12 cellular contexts compared by ENCODE assay signal in the genomic region with DNA sequence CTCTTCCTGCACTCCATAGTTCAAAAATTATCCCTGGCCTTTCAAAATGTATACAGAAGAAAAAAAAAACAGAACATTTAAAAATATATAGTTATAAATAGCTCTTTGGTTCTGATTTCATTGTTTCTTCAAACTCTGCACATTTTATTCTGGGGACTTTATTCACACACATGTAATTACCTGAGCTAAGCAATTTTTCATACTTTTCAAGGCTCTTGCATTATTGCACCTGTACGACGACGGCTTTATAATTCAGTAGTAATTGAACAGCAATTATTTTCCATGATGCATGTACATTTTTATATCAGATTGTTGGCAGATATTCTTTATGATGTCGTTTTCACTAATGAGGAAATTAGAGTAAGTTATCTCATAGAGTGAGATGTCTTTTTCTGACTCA. TPM values are rescaled to one million over a fixed set of nuclear protein-coding genes. Genes with fewer than 3 reads are reported as not detected.
"Had no signal": no experiment of that assay in that cellular context is flagged by ENCODE, and none has a peak within 500 bp of the region (broad histone marks: within the 10 kb centered on the region; RNA-seq: fewer than 3 reads in every experiment).

No MANE protein-coding gene starts in this region.

- H3K36me3 ChIP-seq: HAP-1 had no signal

- H3K9ac ChIP-seq: GM23248 had no signal

- H3K4me3 ChIP-seq: GM23248, GM23338, HAP-1 had no signal

- H2AFZ ChIP-seq: GM23248, GM23338 had no signal

- H3K27ac ChIP-seq: GM23248 had no signal

- DNase-seq: GM23248, GOT3, H7, H9, HCEC 1CT, HFFc6 had no signal

- H3K9me3 ChIP-seq: HAP-1 had no signal

- ATAC-seq: GM23338, HCT116 had no signal

- H3K4me2 ChIP-seq: GM23338 had no signal

- FAIRE-seq: H1, H54 had no signal

- H3K4me1 ChIP-seq: HAP-1 had no signal

RNA-seq across cellular contexts. Expression of gene SLC15A5, which starts 13.5 kb away (rescaled TPM):
- total RNA-seq: GM23248, GM23338, H1, H4, H7, H9, HFFc6 had no signal
- polyA plus RNA-seq: GM23248, GM23338, H1 had no signal
